In genomic region chr1:220253290-220253689, GRCh38 we compare ENCODE assay signal across 7 cellular contexts. TPM values are rescaled to one million over a fixed set of nuclear protein-coding genes. Genes with fewer than 3 reads are reported as not detected.
DNase-seq lines count a peak whose midpoint lies in the region; ATAC-seq, FAIRE-seq and TF ChIP-seq lines count a peak whose summit lies in the region.
"Not testable (repeated sequence)": the region's sequence is repeated elsewhere in the genome, so short reads cannot be mapped to it uniquely, and the experiment has no call there.

No MANE protein-coding gene starts in this region.

- not testable (repeated sequence) for H3K4me3 ChIP-seq in CD8-positive, alpha-beta T cell (ENCODE audit: low read depth, low read length); Panc1 (ENCODE audit: low read depth in 2 of 2, low read length in 2 of 2); body of pancreas; heart left ventricle; lower lobe of right lung; pancreas

- peaks cover 32% of the 10 kb centered on the region for H3K9me3 Mint-ChIP-seq in CD8-positive, alpha-beta T cell
- peaks cover 22% of the 10 kb centered on the region for H3K9me3 Mint-ChIP-seq in activated CD8-positive, alpha-beta T cell treated with anti-CD3 and anti-CD28 coated beads, Interleukin-2, amount 10 ng/mL, durations not matched to agents 7 days and 5 days (ENCODE audit: insufficient read depth)

- POLR2A ChIA-PET in CD8-positive, alpha-beta T cell (lab: Charles Lee); Panc1 (lab: Charles Lee); activated CD8-positive, alpha-beta T cell treated with anti-CD3 and anti-CD28 coated beads, Interleukin-2, amount 10 ng/mL, durations not matched to agents 7 days and 5 days (lab: Charles Lee): not testable (repeated sequence)

- peak; percentile 100 for ATAC-seq in CD8-positive, alpha-beta T cell
- ATAC-seq in Panc1 (peak; percentile 87), body of pancreas (peak; percentile 79), heart left ventricle (peak in 3 of 4 donors; percentile 64 to 84 (median 83)), lower lobe of right lung (peak; percentile 70 to 88), pancreas (peak; percentile 70 to 83 (median 76))
- ATAC-seq in activated CD8-positive, alpha-beta T cell treated with anti-CD3 and anti-CD28 coated beads, Interleukin-2, amount 10 ng/mL, durations not matched to agents 7 days and 5 days: peak; percentile 79

- in situ Hi-C loops in Panc1 (cut with HindIII; ENCODE audit: low pct_unique_long_range_greater_than_20kb, low sequenced_read_pairs): not testable (repeated sequence)

- H3K27ac ChIP-seq in CD8-positive, alpha-beta T cell (ENCODE audit: low read depth, low read length); Panc1 (ENCODE audit: low read length); body of pancreas; heart left ventricle; lower lobe of right lung; pancreas: not testable (repeated sequence)

- not testable (repeated sequence) for TF ChIP-seq POLR2A in body of pancreas (IDR thresholded peaks at IDR 0.05); heart left ventricle (IDR thresholded peaks at IDR 0.05)

- CTCF ChIA-PET in CD8-positive, alpha-beta T cell (lab: Charles Lee); Panc1 (lab: Charles Lee); activated CD8-positive, alpha-beta T cell treated with anti-CD3 and anti-CD28 coated beads, Interleukin-2, amount 10 ng/mL, durations not matched to agents 7 days and 5 days (lab: Charles Lee): not testable (repeated sequence)

- not testable (repeated sequence) for H3K27me3 Mint-ChIP-seq in CD8-positive, alpha-beta T cell (ENCODE audit: low read depth); activated CD8-positive, alpha-beta T cell treated with anti-CD3 and anti-CD28 coated beads, Interleukin-2, amount 10 ng/mL, durations not matched to agents 7 days and 5 days (ENCODE audit: low read depth)

- H3K36me3 Mint-ChIP-seq in CD8-positive, alpha-beta T cell: peaks cover 85% of the 10 kb centered on the region
- peaks cover 84% of the 10 kb centered on the region for H3K36me3 Mint-ChIP-seq in activated CD8-positive, alpha-beta T cell treated with anti-CD3 and anti-CD28 coated beads, Interleukin-2, amount 10 ng/mL, durations not matched to agents 7 days and 5 days (ENCODE audit: low read depth)

- intact Hi-C loops in CD8-positive, alpha-beta T cell (cut with DNase I, micrococcal nuclease); Panc1 (cut with micrococcal nuclease; ENCODE audit: unreplicated experiment); body of pancreas (cut with DNase I); heart left ventricle (cut with DNase I); lower lobe of right lung (cut with DNase I); pancreas (cut with DNase I): not testable (repeated sequence)

- not testable (repeated sequence) for H3K4me1 ChIP-seq in CD8-positive, alpha-beta T cell (ENCODE audit: insufficient read depth, low read length); Panc1 (ENCODE audit: control insufficient read depth, insufficient read depth, low read length); body of pancreas; heart left ventricle; lower lobe of right lung; pancreas

- H3K9me3 ChIP-seq in CD8-positive, alpha-beta T cell (ENCODE audit: low read length); pancreas: not testable (repeated sequence)
- H3K9me3 ChIP-seq in Panc1 (ENCODE audit: control insufficient read depth, insufficient read depth, low read depth, low read length) (peaks cover 19% of the 10 kb centered on the region; the same call in 1 of the 2 replicates), body of pancreas (peaks cover 0 to 14% (median 0%) of the 10 kb centered on the region in 3 donors), heart left ventricle (peaks cover 0 to 25% (median 12%) of the 10 kb centered on the region in 12 donors), lower lobe of right lung (peaks cover 15% of the 10 kb centered on the region)

- DNase-seq in CD8-positive, alpha-beta T cell; Panc1 (ENCODE audit: low read depth, low spot score); activated CD8-positive, alpha-beta T cell treated with anti-CD3 and anti-CD28 coated beads, Interleukin-2, amount 10 ng/mL, durations not matched to agents 7 days and 5 days; body of pancreas; heart left ventricle; lower lobe of right lung; pancreas: not testable (repeated sequence)

- peaks cover 25% of the 10 kb centered on the region for H3K4me1 Mint-ChIP-seq in CD8-positive, alpha-beta T cell (ENCODE audit: low read depth)
- H3K4me1 Mint-ChIP-seq in activated CD8-positive, alpha-beta T cell treated with anti-CD3 and anti-CD28 coated beads, Interleukin-2, amount 10 ng/mL, durations not matched to agents 7 days and 5 days (ENCODE audit: low read depth): not testable (repeated sequence)

- WGBS in body of pancreas, 2 donors: 95 to 98% methylated on average over 12 of the region's 12 CpGs
- WGBS in heart left ventricle, 4 donors: 99% methylated on average over 12 of the region's 12 CpGs
- 97% methylated on average over 12 of the region's 12 CpGs for WGBS in pancreas, 2 donors

- not testable (repeated sequence) for H3K4me3 Mint-ChIP-seq in CD8-positive, alpha-beta T cell; activated CD8-positive, alpha-beta T cell treated with anti-CD3 and anti-CD28 coated beads, Interleukin-2, amount 10 ng/mL, durations not matched to agents 7 days and 5 days

- H3K27me3 ChIP-seq in CD8-positive, alpha-beta T cell (ENCODE audit: insufficient read depth, low read length); Panc1 (ENCODE audit: control insufficient read depth, insufficient read depth, low read length); body of pancreas; heart left ventricle; lower lobe of right lung (ENCODE audit: low read depth); pancreas: not testable (repeated sequence)

- peaks cover 14% of the 10 kb centered on the region for H3K36me3 ChIP-seq in CD8-positive, alpha-beta T cell (ENCODE audit: insufficient read depth, low read length)
- H3K36me3 ChIP-seq in Panc1 (ENCODE audit: control insufficient read depth, insufficient read depth, low read length); body of pancreas (replicated peaks in 1 of 2; ENCODE audit: insufficient read depth in 1 of 2, low read depth in 2 of 2); pancreas: not testable (repeated sequence)
- H3K36me3 ChIP-seq in heart left ventricle (peaks cover 0 to 33% (median 20%) of the 10 kb centered on the region in 9 donors), lower lobe of right lung (peaks cover 14% of the 10 kb centered on the region)

- not testable (repeated sequence) for FAIRE-seq in pancreas (lab: Jason Lieb, UNC)

- not testable (repeated sequence) for BruUV-seq in Panc1 (replicated peaks; lab: Mats Ljungman, UMichigan)

- TF ChIP-seq CTCF in CD8-positive, alpha-beta T cell (IDR thresholded peaks at IDR 0.05); Panc1 (IDR thresholded peaks at IDR 0.05); body of pancreas (IDR thresholded peaks at IDR 0.05); heart left ventricle (IDR thresholded peaks at IDR 0.05); lower lobe of right lung (IDR thresholded peaks at IDR 0.05); pancreas (IDR thresholded peaks at IDR 0.05): not testable (repeated sequence)

- H3K27ac Mint-ChIP-seq in CD8-positive, alpha-beta T cell; activated CD8-positive, alpha-beta T cell treated with anti-CD3 and anti-CD28 coated beads, Interleukin-2, amount 10 ng/mL, durations not matched to agents 7 days and 5 days: not testable (repeated sequence)

RNA-seq across cellular contexts. Expression of gene RAB3GAP2, which starts 19.0 kb away (rescaled TPM):
- total RNA-seq in CD8-positive, alpha-beta T cell: 10 to 100 TPM; 34.3 to 34.6 TPM
- total RNA-seq in Panc1 (2021; ENCODE audit: unreplicated experiment): 39.0 TPM
- 22.2 TPM for polyA plus RNA-seq in Panc1 (2012; ENCODE audit: insufficient read length)
- total RNA-seq in activated CD8-positive, alpha-beta T cell treated with anti-CD3 and anti-CD28 coated beads, Interleukin-2, amount 10 ng/mL, durations not matched to agents 7 days and 5 days: 10 to 100 TPM; 46.1 to 52.3 TPM
- 10 to 100 TPM; 14.5 to 17.5 TPM for total RNA-seq in body of pancreas
- 10 to 100 TPM; 13.8 to 39.3 (median 28.9) TPM for total RNA-seq in heart left ventricle
- polyA plus RNA-seq in heart left ventricle: 10 to 100 TPM in 1 of 2 donors, 1 to 10 TPM in 1; 6.5 to 11.7 TPM
- 36.1 TPM for total RNA-seq in lower lobe of right lung
- 10 to 100 TPM; 14.3 to 26.2 (median 16.0) TPM for total RNA-seq in pancreas
- polyA plus RNA-seq in pancreas: 1 to 10 TPM; 4.8 to 9.8 TPM
